In the genomic region with DNA sequence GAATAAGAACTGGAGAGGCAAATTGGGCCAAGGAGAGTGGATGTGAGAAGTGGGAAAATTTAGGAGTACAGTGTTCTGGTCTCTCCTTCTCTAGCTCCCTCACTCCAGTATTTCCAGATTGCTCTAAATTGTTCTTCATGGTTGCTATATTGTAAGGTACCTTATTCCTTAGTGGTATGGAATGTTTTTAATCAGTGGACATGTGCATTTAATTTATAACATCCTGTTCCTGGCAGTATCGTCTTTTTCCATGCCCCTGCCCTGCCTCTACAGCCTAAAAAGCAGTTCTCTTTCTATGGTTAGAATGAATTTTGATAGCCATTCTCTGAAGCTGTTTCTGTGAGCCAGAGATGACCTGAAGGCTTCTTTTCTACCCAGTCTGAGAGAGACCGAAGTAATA, we compare ENCODE assay signal across 26 cellular contexts.
"Had no signal": no experiment of that assay in that cellular context is flagged by ENCODE, and none has a peak within 500 bp of the region (broad histone marks: within the 10 kb centered on the region; RNA-seq: fewer than 3 reads in every experiment).

No MANE protein-coding gene starts in this region.

- ATAC-seq: natural killer cell; right cardiac atrium; stimulated activated naive CD8-positive, alpha-beta T cell treated with anti-CD3 and anti-CD28 coated beads, Interleukin-15, Interleukin-2, amounts not matched to agents 100 U/mL and 50 U/mL, for 24 hours had no signal

- H2AFZ ChIP-seq: neural progenitor cell had no signal

- H3K4me3 Mint-ChIP-seq: activated naive CD4-positive, alpha-beta T cell treated with anti-CD3 and anti-CD28 coated beads for 36 hours; activated naive CD8-positive, alpha-beta T cell treated with anti-CD3 and anti-CD28 coated beads for 36 hours; brain; immature natural killer cell; natural killer cell; neural progenitor cell had no signal

- H3K9me3 ChIP-seq: ascending aorta, esophagus muscularis mucosa, thoracic aorta had no signal

- DNase-seq: activated CD4-positive, alpha-beta T cell treated with anti-CD3 and anti-CD28 coated beads for 48 hours; activated CD4-positive, alpha-beta T cell treated with anti-CD3 and anti-CD28 coated beads, Interleukin-2, amount 50 U/mL, for 48 hours; activated CD8-positive, alpha-beta memory T cell treated with anti-CD3 and anti-CD28 coated beads for 24 hours; activated effector memory CD4-positive, alpha-beta T cell treated with anti-CD3 and anti-CD28 coated beads, Interleukin-2, amount 50 U/mL, for 16 hours; activated naive CD4-positive, alpha-beta T cell treated with anti-CD3 and anti-CD28 coated beads for 36 hours; activated naive CD8-positive, alpha-beta T cell treated with anti-CD3 and anti-CD28 coated beads for 36 hours; caudate nucleus; cortex of kidney; head of caudate nucleus; hippocampal formation; immature natural killer cell; kidney; mesenchymal stem cell; natural killer cell; occipital lobe; right cardiac atrium; stimulated activated CD4-positive, alpha-beta T cell treated with anti-CD3 and anti-CD28 coated beads, Interleukin-2, amount 100 ng/mL, for 48 hours; stimulated activated naive CD8-positive, alpha-beta T cell treated with anti-CD3 and anti-CD28 coated beads, Interleukin-15, Interleukin-2, amounts not matched to agents 100 U/mL and 50 U/mL, for 24 hours had no signal

- FAIRE-seq: TTC549, urothelium cell line had no signal

- H3K36me3 ChIP-seq: ascending aorta, thoracic aorta had no signal

- H3K4me1 ChIP-seq: ascending aorta, esophagus muscularis mucosa, neural progenitor cell had no signal

- H3K4me3 ChIP-seq: ascending aorta, esophagus muscularis mucosa, neural progenitor cell, thoracic aorta had no signal

- H3K4me2 ChIP-seq: neural progenitor cell had no signal

- H3K27ac Mint-ChIP-seq: activated naive CD4-positive, alpha-beta T cell treated with anti-CD3 and anti-CD28 coated beads for 36 hours; activated naive CD8-positive, alpha-beta T cell treated with anti-CD3 and anti-CD28 coated beads for 36 hours; natural killer cell; neural progenitor cell had no signal

- H3K27ac ChIP-seq: ascending aorta, esophagus muscularis mucosa, neural progenitor cell, thoracic aorta, VCaP had no signal

- H3K27me3 Mint-ChIP-seq: activated naive CD8-positive, alpha-beta T cell treated with anti-CD3 and anti-CD28 coated beads for 36 hours; brain had no signal

- H3K27me3 ChIP-seq: ascending aorta, esophagus muscularis mucosa, neural progenitor cell had no signal

- H3K9me3 Mint-ChIP-seq: activated naive CD4-positive, alpha-beta T cell treated with anti-CD3 and anti-CD28 coated beads for 36 hours; activated naive CD8-positive, alpha-beta T cell treated with anti-CD3 and anti-CD28 coated beads for 36 hours; brain; immature natural killer cell; natural killer cell; neural progenitor cell had no signal

- H3K9ac ChIP-seq: neural progenitor cell had no signal
